ENCODE assay signal across 25 cellular contexts in genomic region chr2:56025469-56026193, GRCh38.
"Had no signal": no experiment of that assay in that cellular context is flagged by ENCODE, and none has a peak within 500 bp of the region (broad histone marks: within the 10 kb centered on the region; RNA-seq: fewer than 3 reads in every experiment).

No MANE protein-coding gene starts in this region.

- ATAC-seq: left lung; naive thymus-derived CD8-positive, alpha-beta T cell; sciatic nerve; stimulated activated effector memory CD8-positive, alpha-beta T cell treated with anti-CD3 and anti-CD28 coated beads, Interleukin-12 subunit alpha, Interleukin-12 subunit beta, amount 100 ng/mL, for 72 hours had no signal

- H3K9me3 Mint-ChIP-seq: endodermal cell; nephron progenitor cell; stimulated activated effector memory CD8-positive, alpha-beta T cell treated with anti-CD3 and anti-CD28 coated beads, Interleukin-12 subunit alpha, Interleukin-12 subunit beta, amount 100 ng/mL, for 72 hours had no signal

- H3K9me3 ChIP-seq: left lung, prostate gland, right atrium auricular region, stomach, thyroid gland, upper lobe of left lung had no signal

- H3K36me3 Mint-ChIP-seq: naive thymus-derived CD8-positive, alpha-beta T cell; stimulated activated effector memory CD8-positive, alpha-beta T cell treated with anti-CD3 and anti-CD28 coated beads, Interleukin-12 subunit alpha, Interleukin-12 subunit beta, amount 100 ng/mL, for 72 hours had no signal

- H3K4me3 ChIP-seq: dorsolateral prefrontal cortex, left lung, prostate gland, right atrium auricular region, smooth muscle cell, stomach, thyroid gland, upper lobe of left lung had no signal

- H3K27ac ChIP-seq: dorsolateral prefrontal cortex, left lung, prostate gland, right atrium auricular region, stomach, thyroid gland, upper lobe of left lung had no signal

- H3K27me3 ChIP-seq: left lung, right atrium auricular region, stomach, thyroid gland, upper lobe of left lung had no signal

- DNase-seq: cortex of kidney; dorsolateral prefrontal cortex; effector CD8-positive, alpha-beta T cell; endodermal cell; head of caudate nucleus; left lung; mammary epithelial cell; naive thymus-derived CD8-positive, alpha-beta T cell; nephron progenitor cell; nucleus accumbens; stimulated activated CD4-positive, alpha-beta T cell treated with anti-CD3 and anti-CD28 coated beads, Interleukin-12 subunit alpha, Interleukin-12 subunit beta, amount 100 ng/mL, for 4 hours; stimulated activated CD4-positive, alpha-beta T cell treated with anti-CD3 and anti-CD28 coated beads, Interleukin-1b, Interleukin-23, amount 100 ng/mL, for 48 hours; stimulated activated CD4-positive, alpha-beta T cell treated with anti-CD3 and anti-CD28 coated beads, Interleukin-4, amount 100 ng/mL, for 24 hours; stimulated activated naive CD4-positive, alpha-beta T cell treated with Interleukin-2 at 50 U/mL for 16 hours; stomach; thyroid gland; upper lobe of left lung had no signal

- H3K4me2 ChIP-seq: smooth muscle cell had no signal

- H3K27ac Mint-ChIP-seq: endodermal cell; naive thymus-derived CD8-positive, alpha-beta T cell; nephron progenitor cell; stimulated activated effector memory CD8-positive, alpha-beta T cell treated with anti-CD3 and anti-CD28 coated beads, Interleukin-12 subunit alpha, Interleukin-12 subunit beta, amount 100 ng/mL, for 72 hours had no signal

- H3K4me1 Mint-ChIP-seq: endodermal cell; naive thymus-derived CD8-positive, alpha-beta T cell; stimulated activated effector memory CD8-positive, alpha-beta T cell treated with anti-CD3 and anti-CD28 coated beads, Interleukin-12 subunit alpha, Interleukin-12 subunit beta, amount 100 ng/mL, for 72 hours had no signal

- H3K36me3 ChIP-seq: left lung, prostate gland, right atrium auricular region, stomach, thyroid gland, upper lobe of left lung had no signal

- FAIRE-seq: frontal cortex, keratinocyte, urothelium cell line had no signal

- H3K4me1 ChIP-seq: left lung, prostate gland, right atrium auricular region, stomach, thyroid gland, upper lobe of left lung had no signal

- H3K4me3 Mint-ChIP-seq: endodermal cell; naive thymus-derived CD8-positive, alpha-beta T cell; nephron progenitor cell; stimulated activated effector memory CD8-positive, alpha-beta T cell treated with anti-CD3 and anti-CD28 coated beads, Interleukin-12 subunit alpha, Interleukin-12 subunit beta, amount 100 ng/mL, for 72 hours had no signal
